Comparison of ENCODE assay signal across 9 cellular contexts in the genomic region with DNA sequence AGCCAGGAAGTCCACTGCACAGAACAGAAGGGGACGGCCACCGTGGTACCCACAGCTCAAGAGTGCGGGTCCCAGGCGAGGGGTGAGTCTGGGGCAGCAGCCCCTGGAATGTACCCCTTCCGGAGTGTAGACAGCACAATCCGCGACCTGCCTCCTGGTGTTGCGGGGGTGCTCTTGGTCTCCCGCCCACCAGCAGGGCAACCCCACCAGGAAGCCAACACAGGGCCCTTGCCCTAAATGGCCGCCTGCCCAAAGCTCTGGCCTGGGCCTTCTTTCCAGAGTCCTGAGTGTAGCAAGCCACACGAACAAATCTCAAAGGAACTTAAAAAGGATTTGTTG. TPM values are rescaled to one million over a fixed set of nuclear protein-coding genes. Genes with fewer than 3 reads are reported as not detected.
DNase-seq lines count a peak whose midpoint lies in the region; ATAC-seq and TF ChIP-seq lines count a peak whose summit lies in the region.
"Had no signal": no experiment of that assay in that cellular context is flagged by ENCODE, and none has a peak within 500 bp of the region (broad histone marks: within the 10 kb centered on the region; RNA-seq: fewer than 3 reads in every experiment).

No MANE protein-coding gene starts in this region.

- H3K27ac ChIP-seq in stomach: peak overlapping the region; percentile 64 to 87 (median 85)
- H3K27ac ChIP-seq: psoas muscle had no signal

- TF ChIP-seq POLR2A in stomach (IDR thresholded peaks at IDR 0.05): no peak

- H3K9me3 Mint-ChIP-seq in activated CD4-positive, alpha-beta T cell treated with anti-CD3 and anti-CD28 coated beads, Interleukin-2, amount 10 ng/mL, durations not matched to agents 24 days and 14 days: no peaks in the 10 kb centered on the region
- no peaks in the 10 kb centered on the region for H3K9me3 Mint-ChIP-seq in activated T-cell treated with anti-CD3 and anti-CD28 coated beads, Interleukin-2, amount 50 U/mL, for 72 hours

- intact Hi-C loops in activated CD4-positive, alpha-beta T cell treated with anti-CD3 and anti-CD28 coated beads, Interleukin-2, amount 10 ng/mL, durations not matched to agents 24 days and 14 days (cut with micrococcal nuclease): no loop called here
- intact Hi-C loops in stomach (cut with DNase I; ENCODE audit: low total_unique reads): no loop called here

- DNase-seq in activated CD4-positive, alpha-beta T cell treated with anti-CD3 and anti-CD28 coated beads, Interleukin-2, amount 10 ng/mL, durations not matched to agents 24 days and 14 days: no peak
- no peak for DNase-seq in activated CD4-positive, alpha-beta T cell treated with anti-CD3 and anti-CD28 coated beads for 1 hour
- DNase-seq in activated T-cell treated with anti-CD3 and anti-CD28 coated beads, Interleukin-2, amount 50 U/mL, for 72 hours: no peak
- DNase-seq in inferior parietal cortex (ENCODE audit: extremely low spot score) (peak; percentile 15), stomach (peak; percentile 28), KBM-7 (no peak)

- no peak for TF ChIP-seq EP300 in stomach (IDR thresholded peaks at IDR 0.05)

- H3K36me3 Mint-ChIP-seq in activated CD4-positive, alpha-beta T cell treated with anti-CD3 and anti-CD28 coated beads, Interleukin-2, amount 10 ng/mL, durations not matched to agents 24 days and 14 days (ENCODE audit: low read depth): peaks cover 14% of the 10 kb centered on the region
- H3K36me3 Mint-ChIP-seq in activated T-cell treated with anti-CD3 and anti-CD28 coated beads, Interleukin-2, amount 50 U/mL, for 72 hours (ENCODE audit: insufficient read depth in 2 of 2): no peaks in the 10 kb centered on the region

- H3K4me1 ChIP-seq in stomach: peaks cover 14 to 39% (median 30%) of the 10 kb centered on the region in 4 donors

- peak overlapping the region; percentile 61 for H3K4me3 Mint-ChIP-seq in activated CD4-positive, alpha-beta T cell treated with anti-CD3 and anti-CD28 coated beads, Interleukin-2, amount 10 ng/mL, durations not matched to agents 24 days and 14 days
- H3K4me3 Mint-ChIP-seq in activated T-cell treated with anti-CD3 and anti-CD28 coated beads, Interleukin-2, amount 50 U/mL, for 72 hours: peak overlapping the region; percentile 64 to 70

- no peaks in the 10 kb centered on the region for H3K9me3 ChIP-seq in stomach
- H3K9me3 ChIP-seq: psoas muscle had no signal

- no peak for TF ChIP-seq CTCF in stomach (IDR thresholded peaks at IDR 0.05)

- H3K27me3 ChIP-seq in stomach: no peaks in the 10 kb centered on the region

- 61 to 84% (median 78%) methylated on average over 10 to 11 of the region's 11 CpGs for WGBS in stomach, 5 donors

- peaks cover 15% of the 10 kb centered on the region for H3K4me1 Mint-ChIP-seq in activated CD4-positive, alpha-beta T cell treated with anti-CD3 and anti-CD28 coated beads, Interleukin-2, amount 10 ng/mL, durations not matched to agents 24 days and 14 days
- H3K4me1 Mint-ChIP-seq in activated T-cell treated with anti-CD3 and anti-CD28 coated beads, Interleukin-2, amount 50 U/mL, for 72 hours (ENCODE audit: low read depth): peaks cover 21% of the 10 kb centered on the region

- H3K36me3 ChIP-seq in stomach: no peaks in the 10 kb centered on the region

- H3K27ac Mint-ChIP-seq in activated CD4-positive, alpha-beta T cell treated with anti-CD3 and anti-CD28 coated beads, Interleukin-2, amount 10 ng/mL, durations not matched to agents 24 days and 14 days: peak overlapping the region; percentile 63
- no peak overlapping the region for H3K27ac Mint-ChIP-seq in activated T-cell treated with anti-CD3 and anti-CD28 coated beads, Interleukin-2, amount 50 U/mL, for 72 hours

- peak overlapping the region; percentile 68 to 88 (median 80) for H3K4me3 ChIP-seq in stomach

- H3K27me3 Mint-ChIP-seq in activated CD4-positive, alpha-beta T cell treated with anti-CD3 and anti-CD28 coated beads, Interleukin-2, amount 10 ng/mL, durations not matched to agents 24 days and 14 days: no peaks in the 10 kb centered on the region
- H3K27me3 Mint-ChIP-seq in activated T-cell treated with anti-CD3 and anti-CD28 coated beads, Interleukin-2, amount 50 U/mL, for 72 hours (ENCODE audit: low read depth): no peaks in the 10 kb centered on the region

- no peak for ATAC-seq in activated T-cell treated with anti-CD3 and anti-CD28 coated beads, Interleukin-2, amount 50 U/mL, for 72 hours (replicated peaks in 1 of 2)
- ATAC-seq in HG03442 (IDR thresholded peaks at IDR 0.05; ENCODE audit: unreplicated experiment): no peak
- no peak for ATAC-seq in HG03135 (IDR thresholded peaks at IDR 0.05; ENCODE audit: unreplicated experiment)

- in situ Hi-C loops in KBM-7 (cut with MboI; ENCODE audit: low pct_unique_long_range_greater_than_20kb, low sequenced_read_pairs): no loop called here

RNA-seq across cellular contexts. Expression of a gene that starts 1.1 kb away (rescaled TPM):
- 100 and 102 TPM in 2 replicates for total RNA-seq in activated CD4-positive, alpha-beta T cell treated with anti-CD3 and anti-CD28 coated beads, Interleukin-2, amount 10 ng/mL, durations not matched to agents 24 days and 14 days
- total RNA-seq in activated T-cell treated with anti-CD3 and anti-CD28 coated beads, Interleukin-2, amount 50 U/mL, for 72 hours: 10 to 100 TPM; 30.4 to 40.1 TPM
- total RNA-seq in stomach: 10 to 100 TPM in 1 of 5 donors, 1 to 10 TPM in 4; 3.1 to 23.3 (median 3.9) TPM
- 1 to 10 TPM; 2.9 to 9.9 (median 6.7) TPM for polyA plus RNA-seq in stomach

Comparison
In these comparisons a context has a peak if more than half of its experiments do, and no peak if none do; other contexts are left out.
1. DNase-seq: peak in inferior parietal cortex (single experiment) and stomach (single experiment); none in activated CD4-positive, alpha-beta T cell treated with anti-CD3 and anti-CD28 coated beads, Interleukin-2, amount 10 ng/mL, durations not matched to agents 24 days and 14 days (single experiment), activated CD4-positive, alpha-beta T cell treated with anti-CD3 and anti-CD28 coated beads for 1 hour (single experiment), activated T-cell treated with anti-CD3 and anti-CD28 coated beads, Interleukin-2, amount 50 U/mL, for 72 hours (0 of 2) and KBM-7 (single experiment).